1 cellular context compared by ENCODE assay signal in the genomic region with DNA sequence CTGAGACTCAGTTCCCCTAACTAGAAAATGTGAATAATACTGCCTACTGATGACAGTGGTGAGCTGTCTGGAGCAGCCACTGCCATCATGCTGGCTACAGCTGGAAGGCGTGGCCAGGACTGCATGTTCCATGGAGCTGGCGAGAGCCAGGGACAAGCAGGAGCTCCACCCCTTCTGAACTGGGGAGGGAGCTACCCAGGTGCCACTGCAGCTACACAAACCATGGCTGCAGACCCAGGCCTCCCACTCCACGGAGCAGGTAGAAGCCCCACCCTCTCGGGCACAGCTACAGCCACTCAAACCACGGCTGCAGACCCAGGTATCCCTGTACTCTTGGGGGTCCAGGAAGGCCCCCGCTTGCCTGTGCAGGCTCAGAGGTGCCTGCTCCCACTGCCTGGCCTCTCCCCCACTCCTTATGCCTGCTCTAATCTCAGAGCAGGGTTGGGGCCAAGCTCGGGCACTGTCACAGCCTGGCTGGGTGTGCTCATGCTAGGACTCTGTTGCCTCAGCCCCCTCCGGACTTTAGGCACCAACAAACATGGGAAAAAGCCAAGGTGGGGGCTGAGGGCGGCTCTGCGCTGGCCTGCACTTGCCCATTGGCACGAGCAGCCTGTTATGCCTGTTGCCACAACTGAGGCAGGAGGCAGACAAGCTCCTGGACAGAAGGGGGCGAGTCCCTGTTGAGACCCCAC.
TF ChIP-seq lines count a peak whose summit lies in the region.

No MANE protein-coding gene starts in this region.

TF ChIP-seq in GM23338, 12 proteins besides CTCF, POLR2A, EP300 and RAD21:
- TF ChIP-seq STAT1 (IDR thresholded peaks at IDR 0.05; ENCODE audit: unreplicated experiment): no peak
- TF ChIP-seq, protein P1, sequence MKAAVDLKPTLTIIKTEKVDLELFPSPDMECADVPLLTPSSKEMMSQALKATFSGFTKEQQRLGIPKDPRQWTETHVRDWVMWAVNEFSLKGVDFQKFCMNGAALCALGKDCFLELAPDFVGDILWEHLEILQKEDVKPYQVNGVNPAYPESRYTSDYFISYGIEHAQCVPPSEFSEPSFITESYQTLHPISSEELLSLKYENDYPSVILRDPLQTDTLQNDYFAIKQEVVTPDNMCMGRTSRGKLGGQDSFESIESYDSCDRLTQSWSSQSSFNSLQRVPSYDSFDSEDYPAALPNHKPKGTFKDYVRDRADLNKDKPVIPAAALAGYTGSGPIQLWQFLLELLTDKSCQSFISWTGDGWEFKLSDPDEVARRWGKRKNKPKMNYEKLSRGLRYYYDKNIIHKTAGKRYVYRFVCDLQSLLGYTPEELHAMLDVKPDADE (IDR thresholded peaks at IDR 0.05): no peak
- TF ChIP-seq ZNF331 (CRISPR knock-in tag; IDR thresholded peaks at IDR 0.05; ENCODE audit: low read depth): no peak
- TF ChIP-seq EZH2phosphoT487 (IDR thresholded peaks at IDR 0.05; ENCODE audit: unreplicated experiment): no peak
- no peak for TF ChIP-seq CREB1 (CRISPR knock-in tag; IDR thresholded peaks at IDR 0.05; ENCODE audit: low read depth)
- no peak for TF ChIP-seq JUNB (IDR thresholded peaks at IDR 0.05; ENCODE audit: unreplicated experiment)
